ENCODE assay signal across 8 cellular contexts in the genomic region with DNA sequence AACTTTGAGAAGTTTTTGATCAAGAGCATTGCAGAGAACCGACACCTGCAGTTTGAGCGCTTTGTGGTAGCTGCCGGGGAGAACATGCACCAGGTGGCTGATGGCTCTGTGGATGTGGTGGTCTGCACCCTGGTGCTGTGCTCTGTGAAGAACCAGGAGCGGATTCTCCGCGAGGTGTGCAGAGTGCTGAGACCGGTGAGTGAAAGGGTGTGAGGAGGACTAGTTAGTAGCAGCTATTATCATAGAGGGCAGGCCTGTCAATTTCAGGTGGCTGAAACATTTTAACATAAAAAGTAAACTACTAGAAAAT. TPM values are rescaled to one million over a fixed set of nuclear protein-coding genes. Genes with fewer than 3 reads are reported as not detected.
DNase-seq lines count a peak whose midpoint lies in the region; ATAC-seq, FAIRE-seq and TF ChIP-seq lines count a peak whose summit lies in the region.

No MANE protein-coding gene starts in this region.

- DNase-seq in AG04450 (ENCODE audit: low read depth, low spot score) (no peak), HCT116 (ENCODE audit: low read depth, low spot score) (no peak), GM12878 (ENCODE audit: low read depth, low spot score) (no peak), left colon (peak in 1 of 2 donors; percentile 46), substantia nigra (lab: John Stamatoyannopoulos, UW) (peak in 7 of 49 donors; percentile 20 to 76 (median 43)), GM19239 (ENCODE audit: insufficient read length, low spot score) (no peak)

- in situ Hi-C loops in GM12878 (cut with MboI): no loop called here

- TF ChIP-seq POLR2A in HCT116 (IDR thresholded peaks at IDR 0.05; ENCODE audit: borderline replicate concordance, extremely low read depth, insufficient read depth, insufficient read length) (no peak), GM12878 (IDR thresholded peaks at IDR 0.05; ENCODE audit: low read depth, low read length) (no peak)

- no peak overlapping the region for H3K9ac ChIP-seq in HCT116 (ENCODE audit: low read length)
- H3K9ac ChIP-seq in GM12878 (ENCODE audit: control insufficient read depth, insufficient read depth, low read length): 0 out of 2 replicates have a peak overlapping the region, but pooled peaks have one; percentile 2

- intact Hi-C loops in HCT116 (cut with micrococcal nuclease): no loop called here
- intact Hi-C loops in GM12878 (cut with micrococcal nuclease; ENCODE audit: unreplicated experiment): loop anchor here (5.0 kb wide), 1 partner anchor 102 kb away; a partner anchor contains a TSS
- intact Hi-C loops in left colon (cut with DNase I, micrococcal nuclease): loop anchor here in 1 of 2 donors (5.0 to 10.0 kb wide), 2 partner anchors 62 to 160 kb away; a partner anchor contains a TSS

- H3K36me3 ChIP-seq in HCT116 (ENCODE audit: control insufficient read depth in 1 of 2, insufficient read depth in 2 of 2, low read length in 2 of 2): no peaks in the 10 kb centered on the region
- H3K36me3 ChIP-seq in GM12878 (ENCODE audit: control insufficient read depth in 2 of 2, insufficient read depth in 2 of 2, low read length in 1 of 2): no peaks in the 10 kb centered on the region

- SMC1A ChIA-PET in GM12878 (lab: Charles Lee; ENCODE audit: uncharacterized antibody, unreplicated experiment): interaction anchor here (0.6 to 2.5 kb wide), 7 partner anchors 10 to 1967 kb away, joined by 3 to 10 read pairs (median 5); no protein-coding TSS in a partner anchor

- H3K79me2 ChIP-seq in HCT116 (ENCODE audit: insufficient read depth, low read length): no peaks in the 10 kb centered on the region
- no peaks in the 10 kb centered on the region for H3K79me2 ChIP-seq in GM12878 (ENCODE audit: control insufficient read depth, insufficient read depth, low read length)

- H3K9me2 ChIP-seq in HCT116 (ENCODE audit: insufficient read depth): no peaks in the 10 kb centered on the region

- POLR2A ChIA-PET in AG04450 (lab: Yijun Ruan, JAX) (interaction anchor here (1.1 to 1.4 kb wide), 2 partner anchors 9 to 59 kb away, joined by 4 to 5 read pairs; no protein-coding TSS in a partner anchor), HCT116 (lab: Charles Lee) (no interaction called here), GM12878 (lab: Charles Lee) (no interaction called here)

- H3K27ac ChIP-seq in AG04450 (ENCODE audit: low read depth, low read length) (no peak overlapping the region), HCT116 (ENCODE audit: low read depth, low read length) (peak overlapping the region; percentile 57; the same call in 1 of the 2 replicates), GM12878 (ENCODE audit: control insufficient read depth, insufficient read depth) (no peak overlapping the region), substantia nigra (ENCODE audit: low read depth, low read length, poor library complexity, severe bottlenecking) (peak overlapping the region; percentile 96)

- FAIRE-seq in GM12878 (lab: Jason Lieb, UNC) (no peak), GM19239 (lab: Jason Lieb, UNC) (no peak)

- H3K9me3 ChIP-seq in AG04450 (ENCODE audit: control insufficient read depth, insufficient read depth, low read length) (no peaks in the 10 kb centered on the region), HCT116 (ENCODE audit: control insufficient read depth in 1 of 2, insufficient read depth in 1 of 2, low read depth in 1 of 2, low read length in 2 of 2) (no peaks in the 10 kb centered on the region), GM12878 (replicated peaks; ENCODE audit: control insufficient read depth, insufficient read depth, low read length) (no peaks in the 10 kb centered on the region; the same call in 2 of the 3 replicates)

- RAD21 ChIA-PET in HCT116 (lab: Charles Lee; ENCODE audit: low non-redundant PET in 1 of 2, low total read pairs in 2 of 2, uncharacterized antibody in 2 of 2, unreplicated experiment in 2 of 2): no interaction called here
- RAD21 ChIA-PET in GM12878 (lab: Charles Lee; ENCODE audit: unreplicated experiment): interaction anchor here (0.5 to 1.6 kb wide), 4 partner anchors 22 to 161 kb away, joined by 3 to 5 read pairs (median 4); a partner anchor contains a TSS

- no TSS peak for BruUV-seq in HCT116 (replicated peaks; lab: Mats Ljungman, UMichigan)
- BruUV-seq in GM12878 (replicated peaks; lab: Mats Ljungman, UMichigan): no TSS peak

- no peaks in the 10 kb centered on the region for H4K20me1 ChIP-seq in HCT116 (ENCODE audit: insufficient read depth)
- no peaks in the 10 kb centered on the region for H4K20me1 ChIP-seq in GM12878 (ENCODE audit: control insufficient read depth, insufficient read depth)

- 0% methylated on average over 7 of the region's 7 CpGs for WGBS in GM12878 (ENCODE audit: insufficient coverage, insufficient replicate concordance, low lambda C conversion rate, missing lambda C conversion rate)

- no peak for ATAC-seq in HCT116
- ATAC-seq in GM12878: peak; percentile 29
- peak; percentile 43 for ATAC-seq in left colon
- ATAC-seq in HG03159 (IDR thresholded peaks at IDR 0.05; ENCODE audit: unreplicated experiment): no peak
- ATAC-seq in GM21515 (IDR thresholded peaks at IDR 0.05; ENCODE audit: unreplicated experiment): no peak

- H3K4me1 ChIP-seq in HCT116 (ENCODE audit: control insufficient read depth in 1 of 2, insufficient read depth in 2 of 2, low read length in 2 of 2): peaks cover 18 to 21% of the 10 kb centered on the region in 2 experiments; a peak in 3 of 4 replicates
- H3K4me1 ChIP-seq in GM12878 (ENCODE audit: control insufficient read depth, insufficient read depth, low read length): peaks cover 26% of the 10 kb centered on the region

- TF ChIP-seq CTCF in AG04450 (IDR thresholded peaks at IDR 0.05; ENCODE audit: low read depth, low read length) (no peak), HCT116 (IDR thresholded peaks at IDR 0.05 in 2 of 3, conservative IDR thresholded peaks at IDR 0.05 in 1 of 3; ENCODE audit: borderline replicate concordance in 1 of 3, insufficient read depth in 1 of 3, low read depth in 2 of 3, low read length in 2 of 3) (no peak), GM12878 (IDR thresholded peaks at IDR 0.05 in 2 of 3, conservative IDR thresholded peaks at IDR 0.05 in 1 of 3; ENCODE audit: control insufficient read depth in 2 of 3, extremely low read depth in 1 of 3, insufficient read depth in 1 of 3, low read depth in 3 of 3, low read length in 3 of 3) (no peak)

- CTCF ChIA-PET in AG04450 (lab: Charles Lee): interaction anchor here (1.2 to 3.7 kb wide), 4 partner anchors 9 to 160 kb away, joined by 4 to 17 read pairs (median 6); no protein-coding TSS in a partner anchor
- CTCF ChIA-PET in HCT116 (lab: Charles Lee): interaction anchor here (0.6 kb wide), 1 partner anchor 814 kb away, joined by 3 read pairs; a partner anchor contains a TSS
- CTCF ChIA-PET in GM12878 (lab: Yijun Ruan, JAX): interaction anchor here (1.1 to 2.0 kb wide), 7 partner anchors 9 to 160 kb away, joined by 3 to 12 read pairs (median 4); a partner anchor contains a TSS

- TF ChIP-seq RAD21 in HCT116 (IDR thresholded peaks at IDR 0.05; ENCODE audit: low read depth) (no peak), GM12878 (IDR thresholded peaks at IDR 0.05; ENCODE audit: insufficient read depth, low read depth, low read length) (no peak)

- H3K4me2 ChIP-seq in HCT116 (ENCODE audit: low read length) (no peak overlapping the region), GM12878 (ENCODE audit: control insufficient read depth, insufficient read depth) (peak overlapping the region; percentile 75)

- peak overlapping the region; percentile 67 for H3K4me3 ChIP-seq in AG04450 (ENCODE audit: low read depth, low read length)
- no peak overlapping the region for H3K4me3 ChIP-seq in HCT116 (replicated peaks in 1 of 2; ENCODE audit: low read depth in 1 of 2, low read length in 2 of 2)
- H3K4me3 ChIP-seq in GM12878: peak overlapping the region; percentile 60

- H2AFZ ChIP-seq in HCT116 (ENCODE audit: low read depth, low read length, poor library complexity, severe bottlenecking) (no peak overlapping the region), GM12878 (ENCODE audit: control insufficient read depth, low read depth, low read length) (peak overlapping the region; percentile 13; the same call in 1 of the 2 replicates)

- no peaks in the 10 kb centered on the region for H3K27me3 ChIP-seq in AG04450 (ENCODE audit: control insufficient read depth, insufficient read depth, low read length)
- no peaks in the 10 kb centered on the region for H3K27me3 ChIP-seq in HCT116 (ENCODE audit: insufficient read depth, low read length)
- no peaks in the 10 kb centered on the region for H3K27me3 ChIP-seq in GM12878 (replicated peaks in 1 of 2; ENCODE audit: control insufficient read depth in 2 of 2, insufficient read depth in 2 of 2, low read length in 1 of 2)

- no peak for TF ChIP-seq EP300 in GM12878 (IDR thresholded peaks at IDR 0.05; ENCODE audit: borderline replicate concordance in 1 of 2, control insufficient read depth in 1 of 2, low read depth in 2 of 2, low read length in 2 of 2)

TF ChIP-seq in HCT116, 20 proteins besides CTCF, POLR2A, EP300 and RAD21 (continues in another document):
- TF ChIP-seq EZH2phosphoT487 (IDR thresholded peaks at IDR 0.05; ENCODE audit: borderline replicate concordance) (no peak), ELF1 (IDR thresholded peaks at IDR 0.05; ENCODE audit: borderline replicate concordance, low read depth) (no peak)

TF ChIP-seq in GM12878, 131 proteins besides CTCF, POLR2A, EP300 and RAD21 (continues in another document):
- peak; percentile 58; the same call in 1 of the 2 replicates for TF ChIP-seq TCF12 (IDR thresholded peaks at IDR 0.05; ENCODE audit: low read depth, low read length)

RNA-seq across cellular contexts. Expression of a gene that starts 27.0 kb away (rescaled TPM):
- polyA plus RNA-seq in AG04450 (2011; rRNA removed) (not detected in 2 replicates), GM12878 (2011; rRNA removed) (not detected in 2 replicates), GM12878 (2014; fragmentation: Illumina TruSeq; extraction: Trizol) (not detected in 2 replicates), GM12878 (2014; fragmentation: Nextera tagmentation; extraction: Ambion mirVana) (not detected), GM12878 (2014; rRNA removed) (not detected in 2 replicates), GM12878 (2016; fragmentation: Nextera tagmentation; extraction: Ambion mirVana) (not detected)
- not detected in 2 replicates for polyA minus RNA-seq in AG04450 (2011; rRNA and poly(A)+ RNA removed)
- total RNA-seq in HCT116 (2021; ENCODE audit: unreplicated experiment) (not detected), GM12878 (2014; rRNA removed) (not detected in 2 replicates), GM12878 (2014; rRNA removed; fragmentation: Illumina TruSeq; extraction: Trizol) (not detected in 2 replicates), GM12878 (2021) (not detected in 2 replicates), left colon (not detected)
- not detected in 2 replicates for polyA plus RNA-seq in HCT116 (2012)
- total RNA-seq in GM12878 (2013; cell fraction: nucleolus; rRNA removed): not detected in 2 replicates
- not detected for polyA plus RNA-seq in GM12878 (2011; ENCODE audit: low read depth)
- not detected in 2 replicates for polyA plus RNA-seq in GM12878 (2011; cell fraction: cytosol; rRNA removed)
- polyA plus RNA-seq in GM12878 (2011; cell fraction: nucleus; rRNA removed): not detected in 2 replicates
- not detected in 2 replicates for polyA plus RNA-seq in GM12878 (2012)
- polyA minus RNA-seq in GM12878 (2011; rRNA and poly(A)+ RNA removed): not detected in 2 replicates
- not detected in 2 replicates for polyA minus RNA-seq in GM12878 (2011; cell fraction: cytosol; rRNA and poly(A)+ RNA removed)
- polyA minus RNA-seq in GM12878 (2011; cell fraction: nucleus; rRNA and poly(A)+ RNA removed): not detected in 2 replicates

Comparison
In these comparisons a context has a peak if more than half of its experiments do, and no peak if none do; other contexts are left out.
1. H3K27ac ChIP-seq: peak in HCT116 (single experiment) and substantia nigra (single experiment); none in AG04450 (single experiment) and GM12878 (single experiment).
2. H3K4me3 ChIP-seq: peak in AG04450 (single experiment) and GM12878 (single experiment); none in HCT116 (0 of 2).
3. ATAC-seq: peak in GM12878 (single experiment) and left colon (single experiment); none in HCT116 (single experiment), HG03159 (single experiment) and GM21515 (single experiment).